Comparison of ENCODE assay signal across 8 cellular contexts in genomic region chr11:15969281-15969680, GRCh38.
A peak's percentile ranks its signal among the peaks of the same experiment; 100 is the strongest.
DNase-seq lines count a peak whose midpoint lies in the region; ATAC-seq, FAIRE-seq and TF ChIP-seq lines count a peak whose summit lies in the region.

No MANE protein-coding gene starts in this region.

- POLR2A ChIA-PET in GM12878 (lab: Charles Lee) = no interaction called here

- H3K27ac ChIP-seq in GM12878 (ENCODE audit: control insufficient read depth, insufficient read depth) = peak overlapping the region; percentile 17; the same call in 1 of the 2 replicates
- H3K27ac ChIP-seq in tibial artery = peak overlapping the region; percentile 79 to 81

- H3K4me1 ChIP-seq in GM12878 (ENCODE audit: control insufficient read depth, insufficient read depth, low read length) (no peaks in the 10 kb centered on the region), tibial artery (peaks cover 0 to 33% (median 17%) of the 10 kb centered on the region in 4 donors)

- intact Hi-C loops in GM12878 (cut with micrococcal nuclease; ENCODE audit: unreplicated experiment) = no loop called here
- intact Hi-C loops in tibial artery (cut with DNase I; ENCODE audit: low total_unique reads) = loop anchor here (5.0 kb wide), 1 partner anchor 633 kb away; no protein-coding TSS in a partner anchor

- CTCF ChIA-PET in GM12878 (lab: Yijun Ruan, JAX) = interaction anchor here (1.0 to 2.1 kb wide), 2 partner anchors 10 to 19 kb away, joined by 3 to 6 read pairs; no protein-coding TSS in a partner anchor

- SMC1A ChIA-PET in GM12878 (lab: Charles Lee; ENCODE audit: uncharacterized antibody, unreplicated experiment) = interaction anchor here (1.9 to 2.1 kb wide), 2 partner anchors 18 to 29 kb away, joined by 5 to 9 read pairs; no protein-coding TSS in a partner anchor

- no peak for TF ChIP-seq EP300 in GM12878 (IDR thresholded peaks at IDR 0.05; ENCODE audit: borderline replicate concordance in 1 of 2, control insufficient read depth in 1 of 2, low read depth in 2 of 2, low read length in 2 of 2)

- TSS peak; percentile 66 for BruUV-seq in GM12878 (replicated peaks; lab: Mats Ljungman, UMichigan)

- peak overlapping the region; percentile 11; the same call in 1 of the 2 replicates for H2AFZ ChIP-seq in GM12878 (ENCODE audit: control insufficient read depth, low read depth, low read length)

- 23% methylated on average over 4 of the region's 4 CpGs for WGBS in GM12878 (ENCODE audit: insufficient coverage, insufficient replicate concordance, low lambda C conversion rate, missing lambda C conversion rate)

- TF ChIP-seq CTCF in GM12878 (IDR thresholded peaks at IDR 0.05 in 2 of 3, conservative IDR thresholded peaks at IDR 0.05 in 1 of 3; ENCODE audit: control insufficient read depth in 2 of 3, extremely low read depth in 1 of 3, insufficient read depth in 1 of 3, low read depth in 3 of 3, low read length in 3 of 3) (no peak), kidney epithelial cell (IDR thresholded peaks at IDR 0.05; ENCODE audit: insufficient read depth, low read length, poor library complexity, severe bottlenecking) (no peak), tibial artery (IDR thresholded peaks at IDR 0.05) (no peak)

- H3K36me3 ChIP-seq in GM12878 (ENCODE audit: control insufficient read depth in 2 of 2, insufficient read depth in 2 of 2, low read length in 1 of 2) = no peaks in the 10 kb centered on the region
- H3K36me3 ChIP-seq in kidney epithelial cell (ENCODE audit: control insufficient read depth, insufficient read depth, low read length) = no peaks in the 10 kb centered on the region
- no peaks in the 10 kb centered on the region for H3K36me3 ChIP-seq in tibial artery

- in situ Hi-C loops in Caki2 (cut with HindIII; ENCODE audit: low pct_unique_long_range_greater_than_20kb, low sequenced_read_pairs) (no loop called here), GM12878 (cut with MboI) (no loop called here)

- ATAC-seq in GM21447 (IDR thresholded peaks at IDR 0.05; ENCODE audit: unreplicated experiment) (peak; percentile 78), GM12878 (peak; percentile 81)

- no peak for TF ChIP-seq RAD21 in GM12878 (IDR thresholded peaks at IDR 0.05; ENCODE audit: insufficient read depth, low read depth, low read length)

- H3K4me3 ChIP-seq in GM12878 (no peak overlapping the region), kidney epithelial cell (ENCODE audit: low read depth, low read length) (no peak overlapping the region), tibial artery (peak overlapping the region; percentile 15 to 29)

- peak; percentile 43; the same call in 1 of the 2 replicates for TF ChIP-seq POLR2A in GM12878 (IDR thresholded peaks at IDR 0.05; ENCODE audit: low read depth, low read length)

- peak overlapping the region; percentile 56 for H3K4me2 ChIP-seq in GM12878 (ENCODE audit: control insufficient read depth, insufficient read depth)

- RAD21 ChIA-PET in GM12878 (lab: Charles Lee; ENCODE audit: unreplicated experiment) = no interaction called here

- peak; percentile 50 for DNase-seq in Caki2 (ENCODE audit: low read depth)
- DNase-seq in HUDEP-2 (lab: John Stamatoyannopoulos, UW; ENCODE audit: unreplicated experiment in 76 of 76) = peak in 71 of 76 experiments; percentile 8 to 81 (median 41)
- DNase-seq in GM12878 (ENCODE audit: low read depth, low spot score) = peak; percentile 32
- DNase-seq in kidney epithelial cell (ENCODE audit: low read depth) = peak; percentile 41
- DNase-seq in tibial artery = peak; percentile 64 to 83
- no peak for DNase-seq in HK-2 (ENCODE audit: unreplicated experiment)
- no peak for DNase-seq in activated T-cell treated with anti-CD3 and anti-CD28 coated beads, Interleukin-2, amount 50 U/mL, for 1 hour

- no peak for FAIRE-seq in GM12878 (lab: Jason Lieb, UNC)

- H3K27me3 ChIP-seq in GM12878 (replicated peaks in 1 of 2; ENCODE audit: control insufficient read depth in 2 of 2, insufficient read depth in 2 of 2, low read length in 1 of 2) = no peaks in the 10 kb centered on the region
- H3K27me3 ChIP-seq in kidney epithelial cell (ENCODE audit: control insufficient read depth, insufficient read depth, low read length) = no peaks in the 10 kb centered on the region
- no peaks in the 10 kb centered on the region for H3K27me3 ChIP-seq in tibial artery

- no peaks in the 10 kb centered on the region for H4K20me1 ChIP-seq in GM12878 (ENCODE audit: control insufficient read depth, insufficient read depth)

- H3K9ac ChIP-seq in GM12878 (ENCODE audit: control insufficient read depth, insufficient read depth, low read length) = no peak overlapping the region

- H3K9me3 ChIP-seq in GM12878 (replicated peaks; ENCODE audit: control insufficient read depth, insufficient read depth, low read length) (no peaks in the 10 kb centered on the region), tibial artery (no peaks in the 10 kb centered on the region)

- no peaks in the 10 kb centered on the region for H3K79me2 ChIP-seq in GM12878 (ENCODE audit: control insufficient read depth, insufficient read depth, low read length)

TF ChIP-seq in GM12878, 131 proteins besides CTCF, POLR2A, EP300 and RAD21:
- no peak for TF ChIP-seq ZNF274 (IDR thresholded peaks at IDR 0.05; ENCODE audit: insufficient read depth, insufficient read length)
- TF ChIP-seq NFXL1 (IDR thresholded peaks at IDR 0.05; ENCODE audit: borderline replicate concordance) = no peak
- TF ChIP-seq KLF5 (IDR thresholded peaks at IDR 0.05; ENCODE audit: partially characterized antibody) = no peak
- TF ChIP-seq NR2C2 (IDR thresholded peaks at IDR 0.05; ENCODE audit: borderline replicate concordance, control insufficient read depth, insufficient read length, low read depth) = no peak
- 0 out of 2 replicates have a peak, but pooled peaks have one; percentile 34 for TF ChIP-seq TCF12 (IDR thresholded peaks at IDR 0.05; ENCODE audit: low read depth, low read length)
- no peak for TF ChIP-seq CBX3 (IDR thresholded peaks at IDR 0.05; ENCODE audit: borderline replicate concordance, low read depth)
- TF ChIP-seq JUNB (IDR thresholded peaks at IDR 0.05) = no peak
- TF ChIP-seq CREM (IDR thresholded peaks at IDR 0.05; ENCODE audit: low read depth) = 0 out of 2 replicates have a peak, but pooled peaks have one; percentile 7
- TF ChIP-seq EED (IDR thresholded peaks at IDR 0.05; ENCODE audit: low read depth) = peak; percentile 45; the same call in 1 of the 2 replicates
- no peak for TF ChIP-seq SMARCA5 (IDR thresholded peaks at IDR 0.05)
- peak; percentile 98 for TF ChIP-seq BACH1 (IDR thresholded peaks at IDR 0.05; ENCODE audit: borderline replicate concordance)

Comparison
In these comparisons a context has a peak if more than half of its experiments do, and no peak if none do; other contexts are left out.
1. DNase-seq: peak in Caki2 (single experiment), HUDEP-2 (71 of 76), GM12878 (single experiment), kidney epithelial cell (single experiment) and tibial artery (2 of 2); none in HK-2 (single experiment) and activated T-cell treated with anti-CD3 and anti-CD28 coated beads, Interleukin-2, amount 50 U/mL, for 1 hour (single experiment).
2. H3K4me3 ChIP-seq: peak in tibial artery (2 of 2); none in GM12878 (single experiment) and kidney epithelial cell (single experiment).